Comparison of ENCODE assay signal across 1 cellular context in the genomic region with DNA sequence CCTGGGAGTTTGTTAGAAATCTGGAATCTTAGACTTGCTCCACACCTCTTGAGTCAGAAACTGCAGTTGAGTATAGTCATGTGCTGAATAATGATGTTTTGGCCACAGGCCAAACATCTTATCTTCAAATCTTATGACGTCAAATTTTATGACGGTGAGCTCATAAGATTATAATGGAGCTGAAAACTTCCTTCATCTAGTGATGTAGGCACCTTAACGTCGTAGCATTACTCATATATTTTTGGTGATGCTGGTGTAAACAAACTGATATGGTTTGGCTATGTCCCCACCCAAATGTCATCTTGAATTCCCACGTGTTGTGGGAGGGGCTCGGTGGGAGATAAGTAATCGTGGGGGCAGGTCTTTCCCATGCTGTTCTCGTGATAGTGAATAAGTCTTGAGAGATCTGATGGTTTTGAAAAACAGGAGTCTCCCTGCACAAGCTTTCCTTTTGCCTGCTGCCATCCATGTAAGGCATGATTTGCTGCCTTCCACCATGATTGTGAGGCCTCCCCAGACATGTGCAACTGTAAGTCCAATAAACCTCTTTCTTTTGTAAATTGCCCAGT.
TF ChIP-seq lines count a peak whose summit lies in the region.

No MANE protein-coding gene starts in this region.

TF ChIP-seq in HEK293, 187 proteins besides CTCF, POLR2A, EP300 and RAD21 (continued from another document):
- TF ChIP-seq, protein P1, sequence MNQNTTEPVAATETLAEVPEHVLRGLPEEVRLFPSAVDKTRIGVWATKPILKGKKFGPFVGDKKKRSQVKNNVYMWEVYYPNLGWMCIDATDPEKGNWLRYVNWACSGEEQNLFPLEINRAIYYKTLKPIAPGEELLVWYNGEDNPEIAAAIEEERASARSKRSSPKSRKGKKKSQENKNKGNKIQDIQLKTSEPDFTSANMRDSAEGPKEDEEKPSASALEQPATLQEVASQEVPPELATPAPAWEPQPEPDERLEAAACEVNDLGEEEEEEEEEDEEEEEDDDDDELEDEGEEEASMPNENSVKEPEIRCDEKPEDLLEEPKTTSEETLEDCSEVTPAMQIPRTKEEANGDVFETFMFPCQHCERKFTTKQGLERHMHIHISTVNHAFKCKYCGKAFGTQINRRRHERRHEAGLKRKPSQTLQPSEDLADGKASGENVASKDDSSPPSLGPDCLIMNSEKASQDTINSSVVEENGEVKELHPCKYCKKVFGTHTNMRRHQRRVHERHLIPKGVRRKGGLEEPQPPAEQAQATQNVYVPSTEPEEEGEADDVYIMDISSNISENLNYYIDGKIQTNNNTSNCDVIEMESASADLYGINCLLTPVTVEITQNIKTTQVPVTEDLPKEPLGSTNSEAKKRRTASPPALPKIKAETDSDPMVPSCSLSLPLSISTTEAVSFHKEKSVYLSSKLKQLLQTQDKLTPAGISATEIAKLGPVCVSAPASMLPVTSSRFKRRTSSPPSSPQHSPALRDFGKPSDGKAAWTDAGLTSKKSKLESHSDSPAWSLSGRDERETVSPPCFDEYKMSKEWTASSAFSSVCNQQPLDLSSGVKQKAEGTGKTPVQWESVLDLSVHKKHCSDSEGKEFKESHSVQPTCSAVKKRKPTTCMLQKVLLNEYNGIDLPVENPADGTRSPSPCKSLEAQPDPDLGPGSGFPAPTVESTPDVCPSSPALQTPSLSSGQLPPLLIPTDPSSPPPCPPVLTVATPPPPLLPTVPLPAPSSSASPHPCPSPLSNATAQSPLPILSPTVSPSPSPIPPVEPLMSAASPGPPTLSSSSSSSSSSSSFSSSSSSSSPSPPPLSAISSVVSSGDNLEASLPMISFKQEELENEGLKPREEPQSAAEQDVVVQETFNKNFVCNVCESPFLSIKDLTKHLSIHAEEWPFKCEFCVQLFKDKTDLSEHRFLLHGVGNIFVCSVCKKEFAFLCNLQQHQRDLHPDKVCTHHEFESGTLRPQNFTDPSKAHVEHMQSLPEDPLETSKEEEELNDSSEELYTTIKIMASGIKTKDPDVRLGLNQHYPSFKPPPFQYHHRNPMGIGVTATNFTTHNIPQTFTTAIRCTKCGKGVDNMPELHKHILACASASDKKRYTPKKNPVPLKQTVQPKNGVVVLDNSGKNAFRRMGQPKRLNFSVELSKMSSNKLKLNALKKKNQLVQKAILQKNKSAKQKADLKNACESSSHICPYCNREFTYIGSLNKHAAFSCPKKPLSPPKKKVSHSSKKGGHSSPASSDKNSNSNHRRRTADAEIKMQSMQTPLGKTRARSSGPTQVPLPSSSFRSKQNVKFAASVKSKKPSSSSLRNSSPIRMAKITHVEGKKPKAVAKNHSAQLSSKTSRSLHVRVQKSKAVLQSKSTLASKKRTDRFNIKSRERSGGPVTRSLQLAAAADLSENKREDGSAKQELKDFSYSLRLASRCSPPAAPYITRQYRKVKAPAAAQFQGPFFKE (tag by site-specific recombination; IDR thresholded peaks at IDR 0.05; ENCODE audit: borderline replicate concordance) = no peak
- TF ChIP-seq, protein P2, sequence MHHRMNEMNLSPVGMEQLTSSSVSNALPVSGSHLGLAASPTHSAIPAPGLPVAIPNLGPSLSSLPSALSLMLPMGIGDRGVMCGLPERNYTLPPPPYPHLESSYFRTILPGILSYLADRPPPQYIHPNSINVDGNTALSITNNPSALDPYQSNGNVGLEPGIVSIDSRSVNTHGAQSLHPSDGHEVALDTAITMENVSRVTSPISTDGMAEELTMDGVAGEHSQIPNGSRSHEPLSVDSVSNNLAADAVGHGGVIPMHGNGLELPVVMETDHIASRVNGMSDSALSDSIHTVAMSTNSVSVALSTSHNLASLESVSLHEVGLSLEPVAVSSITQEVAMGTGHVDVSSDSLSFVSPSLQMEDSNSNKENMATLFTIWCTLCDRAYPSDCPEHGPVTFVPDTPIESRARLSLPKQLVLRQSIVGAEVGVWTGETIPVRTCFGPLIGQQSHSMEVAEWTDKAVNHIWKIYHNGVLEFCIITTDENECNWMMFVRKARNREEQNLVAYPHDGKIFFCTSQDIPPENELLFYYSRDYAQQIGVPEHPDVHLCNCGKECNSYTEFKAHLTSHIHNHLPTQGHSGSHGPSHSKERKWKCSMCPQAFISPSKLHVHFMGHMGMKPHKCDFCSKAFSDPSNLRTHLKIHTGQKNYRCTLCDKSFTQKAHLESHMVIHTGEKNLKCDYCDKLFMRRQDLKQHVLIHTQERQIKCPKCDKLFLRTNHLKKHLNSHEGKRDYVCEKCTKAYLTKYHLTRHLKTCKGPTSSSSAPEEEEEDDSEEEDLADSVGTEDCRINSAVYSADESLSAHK (tag by site-specific recombination; IDR thresholded peaks at IDR 0.05) = no peak
- no peak for TF ChIP-seq TRIM28 (IDR thresholded peaks at IDR 0.05; ENCODE audit: borderline replicate concordance, low read length)
- TF ChIP-seq ZBTB21 (tag by site-specific recombination; IDR thresholded peaks at IDR 0.05) = peak; percentile 93
- TF ChIP-seq ZNF677 (tag by site-specific recombination; IDR thresholded peaks at IDR 0.05) = no peak
- TF ChIP-seq, protein P3, sequence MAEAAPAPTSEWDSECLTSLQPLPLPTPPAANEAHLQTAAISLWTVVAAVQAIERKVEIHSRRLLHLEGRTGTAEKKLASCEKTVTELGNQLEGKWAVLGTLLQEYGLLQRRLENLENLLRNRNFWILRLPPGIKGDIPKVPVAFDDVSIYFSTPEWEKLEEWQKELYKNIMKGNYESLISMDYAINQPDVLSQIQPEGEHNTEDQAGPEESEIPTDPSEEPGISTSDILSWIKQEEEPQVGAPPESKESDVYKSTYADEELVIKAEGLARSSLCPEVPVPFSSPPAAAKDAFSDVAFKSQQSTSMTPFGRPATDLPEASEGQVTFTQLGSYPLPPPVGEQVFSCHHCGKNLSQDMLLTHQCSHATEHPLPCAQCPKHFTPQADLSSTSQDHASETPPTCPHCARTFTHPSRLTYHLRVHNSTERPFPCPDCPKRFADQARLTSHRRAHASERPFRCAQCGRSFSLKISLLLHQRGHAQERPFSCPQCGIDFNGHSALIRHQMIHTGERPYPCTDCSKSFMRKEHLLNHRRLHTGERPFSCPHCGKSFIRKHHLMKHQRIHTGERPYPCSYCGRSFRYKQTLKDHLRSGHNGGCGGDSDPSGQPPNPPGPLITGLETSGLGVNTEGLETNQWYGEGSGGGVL (tag by site-specific recombination; IDR thresholded peaks at IDR 0.05) = peak; percentile 48
- 0 out of 2 replicates have a peak, but pooled peaks have one; percentile 35 for TF ChIP-seq ZEB2 (tag by site-specific recombination; IDR thresholded peaks at IDR 0.05)
- TF ChIP-seq, protein P4, sequence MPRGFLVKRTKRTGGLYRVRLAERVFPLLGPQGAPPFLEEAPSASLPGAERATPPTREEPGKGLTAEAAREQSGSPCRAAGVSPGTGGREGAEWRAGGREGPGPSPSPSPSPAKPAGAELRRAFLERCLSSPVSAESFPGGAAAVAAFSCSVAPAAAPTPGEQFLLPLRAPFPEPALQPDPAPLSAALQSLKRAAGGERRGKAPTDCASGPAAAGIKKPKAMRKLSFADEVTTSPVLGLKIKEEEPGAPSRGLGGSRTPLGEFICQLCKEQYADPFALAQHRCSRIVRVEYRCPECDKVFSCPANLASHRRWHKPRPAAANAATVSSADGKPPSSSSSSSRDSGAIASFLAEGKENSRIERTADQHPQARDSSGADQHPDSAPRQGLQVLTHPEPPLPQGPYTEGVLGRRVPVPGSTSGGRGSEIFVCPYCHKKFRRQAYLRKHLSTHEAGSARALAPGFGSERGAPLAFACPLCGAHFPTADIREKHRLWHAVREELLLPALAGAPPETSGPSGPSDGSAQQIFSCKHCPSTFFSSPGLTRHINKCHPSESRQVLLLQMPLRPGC (tag by site-specific recombination; IDR thresholded peaks at IDR 0.05) = peak; percentile 83
- TF ChIP-seq, protein P5, sequence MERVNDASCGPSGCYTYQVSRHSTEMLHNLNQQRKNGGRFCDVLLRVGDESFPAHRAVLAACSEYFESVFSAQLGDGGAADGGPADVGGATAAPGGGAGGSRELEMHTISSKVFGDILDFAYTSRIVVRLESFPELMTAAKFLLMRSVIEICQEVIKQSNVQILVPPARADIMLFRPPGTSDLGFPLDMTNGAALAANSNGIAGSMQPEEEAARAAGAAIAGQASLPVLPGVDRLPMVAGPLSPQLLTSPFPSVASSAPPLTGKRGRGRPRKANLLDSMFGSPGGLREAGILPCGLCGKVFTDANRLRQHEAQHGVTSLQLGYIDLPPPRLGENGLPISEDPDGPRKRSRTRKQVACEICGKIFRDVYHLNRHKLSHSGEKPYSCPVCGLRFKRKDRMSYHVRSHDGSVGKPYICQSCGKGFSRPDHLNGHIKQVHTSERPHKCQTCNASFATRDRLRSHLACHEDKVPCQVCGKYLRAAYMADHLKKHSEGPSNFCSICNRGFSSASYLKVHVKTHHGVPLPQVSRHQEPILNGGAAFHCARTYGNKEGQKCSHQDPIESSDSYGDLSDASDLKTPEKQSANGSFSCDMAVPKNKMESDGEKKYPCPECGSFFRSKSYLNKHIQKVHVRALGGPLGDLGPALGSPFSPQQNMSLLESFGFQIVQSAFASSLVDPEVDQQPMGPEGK (tag by site-specific recombination; IDR thresholded peaks at IDR 0.05) = peak; percentile 18; the same call in 1 of the 2 replicates
- peak; percentile 75; the same call in 1 of the 2 replicates for TF ChIP-seq ZNF660 (tag by site-specific recombination; IDR thresholded peaks at IDR 0.05)
- peak; percentile 95 for TF ChIP-seq ZNF629 (tag by site-specific recombination; IDR thresholded peaks at IDR 0.05)
- peak; percentile 79 for TF ChIP-seq SETDB1 (IDR thresholded peaks at IDR 0.05; ENCODE audit: insufficient read length, low read length)
- no peak for TF ChIP-seq OVOL3 (tag by site-specific recombination; IDR thresholded peaks at IDR 0.05)
- no peak for TF ChIP-seq ZNF560 (tag by site-specific recombination; IDR thresholded peaks at IDR 0.05; ENCODE audit: borderline replicate concordance)
- TF ChIP-seq, protein P6, sequence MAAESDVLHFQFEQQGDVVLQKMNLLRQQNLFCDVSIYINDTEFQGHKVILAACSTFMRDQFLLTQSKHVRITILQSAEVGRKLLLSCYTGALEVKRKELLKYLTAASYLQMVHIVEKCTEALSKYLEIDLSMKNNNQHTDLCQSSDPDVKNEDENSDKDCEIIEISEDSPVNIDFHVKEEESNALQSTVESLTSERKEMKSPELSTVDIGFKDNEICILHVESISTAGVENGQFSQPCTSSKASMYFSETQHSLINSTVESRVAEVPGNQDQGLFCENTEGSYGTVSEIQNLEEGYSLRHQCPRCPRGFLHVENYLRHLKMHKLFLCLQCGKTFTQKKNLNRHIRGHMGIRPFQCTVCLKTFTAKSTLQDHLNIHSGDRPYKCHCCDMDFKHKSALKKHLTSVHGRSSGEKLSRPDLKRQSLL (tag by site-specific recombination; IDR thresholded peaks at IDR 0.05) = no peak
- peak; percentile 38 for TF ChIP-seq ZNF335 (tag by site-specific recombination; conservative IDR thresholded peaks at IDR 0.05)
- TF ChIP-seq ZNF10 (tag by site-specific recombination; IDR thresholded peaks at IDR 0.05) = peak; percentile 69
- TF ChIP-seq, protein P7, sequence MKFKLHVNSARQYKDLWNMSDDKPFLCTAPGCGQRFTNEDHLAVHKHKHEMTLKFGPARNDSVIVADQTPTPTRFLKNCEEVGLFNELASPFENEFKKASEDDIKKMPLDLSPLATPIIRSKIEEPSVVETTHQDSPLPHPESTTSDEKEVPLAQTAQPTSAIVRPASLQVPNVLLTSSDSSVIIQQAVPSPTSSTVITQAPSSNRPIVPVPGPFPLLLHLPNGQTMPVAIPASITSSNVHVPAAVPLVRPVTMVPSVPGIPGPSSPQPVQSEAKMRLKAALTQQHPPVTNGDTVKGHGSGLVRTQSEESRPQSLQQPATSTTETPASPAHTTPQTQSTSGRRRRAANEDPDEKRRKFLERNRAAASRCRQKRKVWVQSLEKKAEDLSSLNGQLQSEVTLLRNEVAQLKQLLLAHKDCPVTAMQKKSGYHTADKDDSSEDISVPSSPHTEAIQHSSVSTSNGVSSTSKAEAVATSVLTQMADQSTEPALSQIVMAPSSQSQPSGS (tag by site-specific recombination; IDR thresholded peaks at IDR 0.05; ENCODE audit: low read depth) = peak; percentile 92
- TF ChIP-seq, protein P8, sequence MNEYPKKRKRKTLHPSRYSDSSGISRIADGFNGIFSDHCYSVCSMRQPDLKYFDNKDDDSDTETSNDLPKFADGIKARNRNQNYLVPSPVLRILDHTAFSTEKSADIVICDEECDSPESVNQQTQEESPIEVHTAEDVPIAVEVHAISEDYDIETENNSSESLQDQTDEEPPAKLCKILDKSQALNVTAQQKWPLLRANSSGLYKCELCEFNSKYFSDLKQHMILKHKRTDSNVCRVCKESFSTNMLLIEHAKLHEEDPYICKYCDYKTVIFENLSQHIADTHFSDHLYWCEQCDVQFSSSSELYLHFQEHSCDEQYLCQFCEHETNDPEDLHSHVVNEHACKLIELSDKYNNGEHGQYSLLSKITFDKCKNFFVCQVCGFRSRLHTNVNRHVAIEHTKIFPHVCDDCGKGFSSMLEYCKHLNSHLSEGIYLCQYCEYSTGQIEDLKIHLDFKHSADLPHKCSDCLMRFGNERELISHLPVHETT (tag by site-specific recombination; IDR thresholded peaks at IDR 0.05) = peak; percentile 68; the same call in 1 of the 2 replicates
- TF ChIP-seq, protein P9, sequence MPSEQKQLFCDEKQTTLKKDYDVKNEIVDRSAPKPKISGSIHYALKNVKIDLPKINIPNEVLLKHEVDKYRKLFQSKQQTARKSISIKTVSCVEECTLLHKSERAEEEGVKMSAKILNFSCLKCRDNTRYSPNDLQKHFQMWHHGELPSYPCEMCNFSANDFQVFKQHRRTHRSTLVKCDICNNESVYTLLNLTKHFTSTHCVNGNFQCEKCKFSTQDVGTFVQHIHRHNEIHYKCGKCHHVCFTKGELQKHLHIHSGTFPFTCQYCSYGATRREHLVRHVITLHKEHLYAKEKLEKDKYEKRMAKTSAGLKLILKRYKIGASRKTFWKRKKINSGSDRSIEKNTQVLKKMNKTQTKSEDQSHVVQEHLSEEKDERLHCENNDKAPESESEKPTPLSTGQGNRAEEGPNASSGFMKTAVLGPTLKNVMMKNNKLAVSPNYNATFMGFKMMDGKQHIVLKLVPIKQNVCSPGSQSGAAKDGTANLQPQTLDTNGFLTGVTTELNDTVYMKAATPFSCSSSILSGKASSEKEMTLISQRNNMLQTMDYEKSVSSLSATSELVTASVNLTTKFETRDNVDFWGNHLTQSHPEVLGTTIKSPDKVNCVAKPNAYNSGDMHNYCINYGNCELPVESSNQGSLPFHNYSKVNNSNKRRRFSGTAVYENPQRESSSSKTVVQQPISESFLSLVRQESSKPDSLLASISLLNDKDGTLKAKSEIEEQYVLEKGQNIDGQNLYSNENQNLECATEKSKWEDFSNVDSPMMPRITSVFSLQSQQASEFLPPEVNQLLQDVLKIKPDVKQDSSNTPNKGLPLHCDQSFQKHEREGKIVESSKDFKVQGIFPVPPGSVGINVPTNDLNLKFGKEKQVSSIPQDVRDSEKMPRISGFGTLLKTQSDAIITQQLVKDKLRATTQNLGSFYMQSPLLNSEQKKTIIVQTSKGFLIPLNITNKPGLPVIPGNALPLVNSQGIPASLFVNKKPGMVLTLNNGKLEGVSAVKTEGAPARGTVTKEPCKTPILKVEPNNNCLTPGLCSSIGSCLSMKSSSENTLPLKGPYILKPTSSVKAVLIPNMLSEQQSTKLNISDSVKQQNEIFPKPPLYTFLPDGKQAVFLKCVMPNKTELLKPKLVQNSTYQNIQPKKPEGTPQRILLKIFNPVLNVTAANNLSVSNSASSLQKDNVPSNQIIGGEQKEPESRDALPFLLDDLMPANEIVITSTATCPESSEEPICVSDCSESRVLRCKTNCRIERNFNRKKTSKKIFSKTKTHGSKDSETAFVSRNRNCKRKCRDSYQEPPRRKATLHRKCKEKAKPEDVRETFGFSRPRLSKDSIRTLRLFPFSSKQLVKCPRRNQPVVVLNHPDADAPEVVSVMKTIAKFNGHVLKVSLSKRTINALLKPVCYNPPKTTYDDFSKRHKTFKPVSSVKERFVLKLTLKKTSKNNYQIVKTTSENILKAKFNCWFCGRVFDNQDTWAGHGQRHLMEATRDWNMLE (tag by site-specific recombination; conservative IDR thresholded peaks at IDR 0.05; ENCODE audit: low read depth) = 0 out of 2 replicates have a peak, but pooled peaks have one; percentile 33
- TF ChIP-seq ZNF184 (tag by site-specific recombination; IDR thresholded peaks at IDR 0.05) = peak; percentile 60; the same call in 1 of the 2 replicates
